Comparison of ENCODE assay signal across 2 cellular contexts in the genomic region with DNA sequence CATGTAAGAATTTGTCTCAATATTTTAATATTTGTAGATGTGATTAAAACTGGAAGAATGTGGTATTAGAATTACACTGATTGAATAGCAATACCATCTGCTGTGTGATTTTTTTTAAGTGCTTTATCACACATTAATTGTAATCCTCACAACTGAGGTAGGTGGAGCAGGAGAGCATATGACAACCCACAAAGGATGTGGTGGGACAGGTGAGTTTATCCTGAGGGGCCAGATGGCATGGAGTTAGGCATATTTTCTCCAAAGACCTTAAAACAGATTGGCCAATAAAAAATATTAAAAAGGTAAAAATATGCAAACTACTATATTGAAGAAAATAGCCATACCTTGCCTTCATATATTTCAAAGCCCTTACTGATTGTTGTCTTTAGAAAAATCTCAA.
TF ChIP-seq lines count a peak whose summit lies in the region.

No MANE protein-coding gene starts in this region.

TF ChIP-seq in A549, 52 proteins besides CTCF, POLR2A, EP300 and RAD21:
- TF ChIP-seq FOSB (CRISPR knock-in tag; IDR thresholded peaks at IDR 0.05) = 0 out of 2 replicates have a peak, but pooled peaks have one; percentile 8
- TF ChIP-seq, protein P1, sequence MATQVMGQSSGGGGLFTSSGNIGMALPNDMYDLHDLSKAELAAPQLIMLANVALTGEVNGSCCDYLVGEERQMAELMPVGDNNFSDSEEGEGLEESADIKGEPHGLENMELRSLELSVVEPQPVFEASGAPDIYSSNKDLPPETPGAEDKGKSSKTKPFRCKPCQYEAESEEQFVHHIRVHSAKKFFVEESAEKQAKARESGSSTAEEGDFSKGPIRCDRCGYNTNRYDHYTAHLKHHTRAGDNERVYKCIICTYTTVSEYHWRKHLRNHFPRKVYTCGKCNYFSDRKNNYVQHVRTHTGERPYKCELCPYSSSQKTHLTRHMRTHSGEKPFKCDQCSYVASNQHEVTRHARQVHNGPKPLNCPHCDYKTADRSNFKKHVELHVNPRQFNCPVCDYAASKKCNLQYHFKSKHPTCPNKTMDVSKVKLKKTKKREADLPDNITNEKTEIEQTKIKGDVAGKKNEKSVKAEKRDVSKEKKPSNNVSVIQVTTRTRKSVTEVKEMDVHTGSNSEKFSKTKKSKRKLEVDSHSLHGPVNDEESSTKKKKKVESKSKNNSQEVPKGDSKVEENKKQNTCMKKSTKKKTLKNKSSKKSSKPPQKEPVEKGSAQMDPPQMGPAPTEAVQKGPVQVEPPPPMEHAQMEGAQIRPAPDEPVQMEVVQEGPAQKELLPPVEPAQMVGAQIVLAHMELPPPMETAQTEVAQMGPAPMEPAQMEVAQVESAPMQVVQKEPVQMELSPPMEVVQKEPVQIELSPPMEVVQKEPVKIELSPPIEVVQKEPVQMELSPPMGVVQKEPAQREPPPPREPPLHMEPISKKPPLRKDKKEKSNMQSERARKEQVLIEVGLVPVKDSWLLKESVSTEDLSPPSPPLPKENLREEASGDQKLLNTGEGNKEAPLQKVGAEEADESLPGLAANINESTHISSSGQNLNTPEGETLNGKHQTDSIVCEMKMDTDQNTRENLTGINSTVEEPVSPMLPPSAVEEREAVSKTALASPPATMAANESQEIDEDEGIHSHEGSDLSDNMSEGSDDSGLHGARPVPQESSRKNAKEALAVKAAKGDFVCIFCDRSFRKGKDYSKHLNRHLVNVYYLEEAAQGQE (IDR thresholded peaks at IDR 0.05) = no peak

TF ChIP-seq in K562, 482 proteins besides CTCF, POLR2A, EP300 and RAD21:
- TF ChIP-seq RNF2 (IDR thresholded peaks at IDR 0.05) (no peak), GATA2 (CRISPR knock-in tag; IDR thresholded peaks at IDR 0.05) (no peak), ZNF644 (tag; IDR thresholded peaks at IDR 0.05; ENCODE audit: low read depth) (no peak), NR4A1 (CRISPR knock-in tag; IDR thresholded peaks at IDR 0.05) (no peak), NR4A1 (tag; IDR thresholded peaks at IDR 0.05) (no peak), ILF3 (IDR thresholded peaks at IDR 0.05; ENCODE audit: borderline replicate concordance) (no peak), BRCA1 (IDR thresholded peaks at IDR 0.05) (no peak), BRCA1 (CRISPR knock-in tag; IDR thresholded peaks at IDR 0.05) (no peak), ZSCAN32 (CRISPR knock-in tag; IDR thresholded peaks at IDR 0.05) (no peak), ZNF217 (CRISPR knock-in tag; IDR thresholded peaks at IDR 0.05) (no peak), POLR2H (tag; IDR thresholded peaks at IDR 0.05; ENCODE audit: low read depth) (no peak), MIER1 (IDR thresholded peaks at IDR 0.05; ENCODE audit: low read depth) (no peak), SIN3B (IDR thresholded peaks at IDR 0.05; ENCODE audit: low read depth) (no peak), TCF7 (IDR thresholded peaks at IDR 0.05; ENCODE audit: borderline replicate concordance) (no peak), SUPT5H (IDR thresholded peaks at IDR 0.05) (no peak), NRF1 (conservative IDR thresholded peaks at IDR 0.05 in 1 of 2, IDR thresholded peaks at IDR 0.05 in 1 of 2) (no peak), RBM14 (IDR thresholded peaks at IDR 0.05; ENCODE audit: borderline replicate concordance, insufficient read depth, low read depth, low read length) (no peak), ZNF79 (CRISPR knock-in tag; IDR thresholded peaks at IDR 0.05; ENCODE audit: low read depth) (no peak)
- TF ChIP-seq, protein P2, sequence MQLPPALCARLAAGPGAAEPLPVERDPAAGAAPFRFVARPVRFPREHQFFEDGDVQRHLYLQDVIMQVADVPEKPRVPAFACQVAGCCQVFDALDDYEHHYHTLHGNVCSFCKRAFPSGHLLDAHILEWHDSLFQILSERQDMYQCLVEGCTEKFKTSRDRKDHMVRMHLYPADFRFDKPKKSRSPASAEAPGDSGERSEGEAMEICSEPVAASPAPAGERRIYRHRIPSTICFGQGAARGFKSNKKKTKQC (CRISPR knock-in tag; IDR thresholded peaks at IDR 0.05) = no peak
- TF ChIP-seq, protein P3, sequence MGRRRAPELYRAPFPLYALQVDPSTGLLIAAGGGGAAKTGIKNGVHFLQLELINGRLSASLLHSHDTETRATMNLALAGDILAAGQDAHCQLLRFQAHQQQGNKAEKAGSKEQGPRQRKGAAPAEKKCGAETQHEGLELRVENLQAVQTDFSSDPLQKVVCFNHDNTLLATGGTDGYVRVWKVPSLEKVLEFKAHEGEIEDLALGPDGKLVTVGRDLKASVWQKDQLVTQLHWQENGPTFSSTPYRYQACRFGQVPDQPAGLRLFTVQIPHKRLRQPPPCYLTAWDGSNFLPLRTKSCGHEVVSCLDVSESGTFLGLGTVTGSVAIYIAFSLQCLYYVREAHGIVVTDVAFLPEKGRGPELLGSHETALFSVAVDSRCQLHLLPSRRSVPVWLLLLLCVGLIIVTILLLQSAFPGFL (CRISPR knock-in tag; IDR thresholded peaks at IDR 0.05) = no peak
- TF ChIP-seq, protein P4, sequence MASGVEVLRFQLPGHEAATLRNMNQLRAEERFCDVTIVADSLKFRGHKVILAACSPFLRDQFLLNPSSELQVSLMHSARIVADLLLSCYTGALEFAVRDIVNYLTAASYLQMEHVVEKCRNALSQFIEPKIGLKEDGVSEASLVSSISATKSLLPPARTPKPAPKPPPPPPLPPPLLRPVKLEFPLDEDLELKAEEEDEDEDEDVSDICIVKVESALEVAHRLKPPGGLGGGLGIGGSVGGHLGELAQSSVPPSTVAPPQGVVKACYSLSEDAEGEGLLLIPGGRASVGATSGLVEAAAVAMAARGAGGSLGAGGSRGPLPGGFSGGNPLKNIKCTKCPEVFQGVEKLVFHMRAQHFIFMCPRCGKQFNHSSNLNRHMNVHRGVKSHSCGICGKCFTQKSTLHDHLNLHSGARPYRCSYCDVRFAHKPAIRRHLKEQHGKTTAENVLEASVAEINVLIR (CRISPR knock-in tag; IDR thresholded peaks at IDR 0.05) = no peak
TF ChIP-seq in K562: peak in this region for 0.
